In the genomic region with DNA sequence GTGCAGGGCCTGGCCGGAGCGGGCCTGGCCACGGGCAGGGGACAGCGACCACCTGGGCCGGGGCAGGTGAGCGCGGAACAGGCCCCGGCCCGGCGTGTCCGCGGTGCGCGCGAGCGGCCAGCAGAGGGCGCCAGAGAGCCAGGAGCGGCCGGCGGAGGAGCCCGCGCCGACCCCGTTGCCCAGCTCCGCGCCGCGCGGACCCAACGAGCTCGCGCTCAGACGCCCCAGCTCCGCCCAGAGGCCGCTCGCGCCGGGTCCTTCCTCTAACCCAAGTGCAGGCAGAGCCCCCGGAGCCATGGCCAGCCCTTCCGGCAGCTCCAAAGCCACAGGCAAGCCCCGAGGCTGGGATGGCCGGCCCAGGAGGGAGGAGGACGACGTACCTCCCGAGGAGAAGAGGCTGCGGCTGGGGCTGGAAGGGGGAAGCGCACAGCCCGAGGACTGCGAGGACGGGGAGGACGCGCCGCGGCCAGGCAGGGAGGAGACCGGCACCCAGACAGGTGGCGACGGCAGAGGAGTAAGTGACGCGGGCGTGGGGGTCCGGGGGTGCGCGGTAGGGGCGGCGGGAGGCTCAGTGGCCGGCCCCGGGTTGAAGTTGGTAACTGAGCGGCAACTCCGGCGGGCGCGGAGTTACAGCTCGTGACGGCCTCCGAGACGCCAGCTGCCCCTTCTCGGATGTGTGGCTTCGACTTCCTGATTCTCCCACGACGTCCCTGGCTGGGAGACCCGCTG, we compare ENCODE assay signal across 8 cellular contexts.
A peak's percentile ranks its signal among the peaks of the same experiment; 100 is the strongest.
DNase-seq lines count a peak whose midpoint lies in the region; ATAC-seq and TF ChIP-seq lines count a peak whose summit lies in the region.
"Not testable (repeated sequence)": the region's sequence is repeated elsewhere in the genome, so short reads cannot be mapped to it uniquely, and the experiment has no call there.

No MANE protein-coding gene starts in this region.

- not testable (repeated sequence) for H3K27me3 ChIP-seq in MG63; thoracic aorta (replicated peaks; ENCODE audit: insufficient read depth)
- H3K27me3 ChIP-seq in ectodermal cell (ENCODE audit: control insufficient read depth, insufficient read depth, low read length, poor library complexity, severe bottlenecking): peaks cover 22% of the 10 kb centered on the region
- peaks cover 0 to 26% (median 0%) of the 10 kb centered on the region in 3 donors for H3K27me3 ChIP-seq in sigmoid colon

- H3K27ac ChIP-seq in RWPE1; ectodermal cell (ENCODE audit: insufficient read depth, low read depth, low read length, poor library complexity, severe bottlenecking); thoracic aorta: not testable (repeated sequence)
- peak overlapping the region in 2 of 4 donors; percentile 37 to 43 for H3K27ac ChIP-seq in sigmoid colon

- DNase-seq in ELR (ENCODE audit: low read depth): peak; percentile 27
- peak; percentile 64 for DNase-seq in MG63
- peak; percentile 27 for DNase-seq in RWPE1 (ENCODE audit: low spot score)
- DNase-seq in activated T-cell treated with anti-CD3 and anti-CD28 coated beads, Interleukin-2, amount 50 U/mL, for 1 hour: peak; percentile 83
- peak; percentile 73 for DNase-seq in kidney glomerular epithelial cell (lab: John Stamatoyannopoulos, UW)
- DNase-seq in sigmoid colon: peak; percentile 82
- not testable (repeated sequence) for DNase-seq in thoracic aorta (ENCODE audit: low spot score)

- not testable (repeated sequence) for TF ChIP-seq POLR2A in sigmoid colon (IDR thresholded peaks at IDR 0.05)

- H3K4me3 ChIP-seq in MG63: peak overlapping the region; percentile 52
- H3K4me3 ChIP-seq in ectodermal cell (ENCODE audit: insufficient read depth, low read depth, low read length): peak overlapping the region; percentile 23
- peak overlapping the region; percentile 42 to 56 (median 54) for H3K4me3 ChIP-seq in sigmoid colon
- peak overlapping the region; percentile 91 for H3K4me3 ChIP-seq in thoracic aorta

- not testable (repeated sequence) for H3K4me1 ChIP-seq in ectodermal cell (ENCODE audit: control insufficient read depth, insufficient read depth, low read length); sigmoid colon; thoracic aorta (ENCODE audit: control insufficient read depth in 1 of 2, low read depth in 2 of 2)

- not testable (repeated sequence) for H3K36me3 ChIP-seq in MG63; ectodermal cell (ENCODE audit: control insufficient read depth, insufficient read depth, low read length); sigmoid colon; thoracic aorta

- intact Hi-C loops in sigmoid colon (cut with DNase I): loop anchor here (2.0 kb wide), 1 partner anchor 127 kb away; no protein-coding TSS in a partner anchor

- TF ChIP-seq CTCF in RWPE1 (conservative IDR thresholded peaks at IDR 0.05; ENCODE audit: low read depth) (peak; percentile 81), sigmoid colon (IDR thresholded peaks at IDR 0.05) (peak in 2 of 4 experiments; percentile 22 to 94), thoracic aorta (IDR thresholded peaks at IDR 0.05) (peak; percentile 79)

- CTCF ChIA-PET in RWPE1 (lab: Yijun Ruan, JAX): interaction anchor here (0.6 kb wide), 1 partner anchor 398 kb away, joined by 3 read pairs; no protein-coding TSS in a partner anchor

- POLR2A ChIA-PET in RWPE1 (lab: Yijun Ruan, JAX; ENCODE audit: low non-redundant PET): not testable (repeated sequence)

- not testable (repeated sequence) for ATAC-seq in thoracic aorta (ENCODE audit: insufficient number of reproducible peaks, low FRiP score, low read depth)

- not testable (repeated sequence) for H3K9me3 ChIP-seq in MG63; ectodermal cell (ENCODE audit: control insufficient read depth, low read length); sigmoid colon; thoracic aorta

- 2% methylated on average over 81 of the region's 81 CpGs for WGBS in ectodermal cell, 2 experiments
- WGBS in sigmoid colon, 2 donors: 1% methylated on average over 81 of the region's 81 CpGs

- TF ChIP-seq EP300 in sigmoid colon (IDR thresholded peaks at IDR 0.05): not testable (repeated sequence)

Comparison
In these comparisons a context has a peak if more than half of its experiments do, and no peak if none do; other contexts are left out.
1. H3K4me3 ChIP-seq: peak in every context shown above with its lines; median percentile 91 in thoracic aorta; 54 in sigmoid colon; 52 in MG63; 23 in ectodermal cell.